1 cellular context compared by ENCODE assay signal in the genomic region with DNA sequence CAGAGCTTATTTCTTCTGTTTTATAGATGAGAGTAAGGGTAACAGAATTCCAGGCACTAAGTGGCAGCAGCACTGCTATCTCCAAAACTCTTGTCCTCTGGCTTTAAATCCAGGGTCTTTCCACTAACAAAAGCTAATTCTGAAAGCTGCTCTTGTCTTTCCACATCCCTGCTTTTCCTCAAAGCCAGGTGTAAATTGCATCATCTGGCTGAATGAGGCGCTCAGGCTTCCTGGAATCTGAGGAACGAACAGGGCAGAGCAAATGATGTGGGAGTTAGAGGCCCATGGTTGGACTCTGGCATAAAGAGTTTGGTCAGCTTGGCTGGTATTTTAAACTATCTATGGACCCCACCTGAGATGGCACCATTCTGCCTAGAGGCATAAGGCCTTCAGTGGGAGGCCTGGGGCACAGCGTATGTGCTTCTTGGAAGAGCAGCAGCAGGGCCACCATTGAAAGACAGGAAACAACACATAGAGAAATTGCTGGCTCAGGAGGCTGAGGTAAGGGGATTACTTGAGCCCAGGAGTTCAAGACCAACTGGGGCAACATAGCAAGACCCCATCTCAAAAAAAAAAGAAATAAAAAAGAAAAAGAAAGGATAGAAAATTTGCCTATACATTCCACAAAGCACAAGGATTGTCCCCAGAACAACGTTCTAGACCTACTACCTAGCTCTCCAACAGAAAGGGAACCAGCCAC.
TF ChIP-seq lines count a peak whose summit lies in the region.

No MANE protein-coding gene starts in this region.

TF ChIP-seq in H1, 55 proteins besides CTCF, POLR2A, EP300 and RAD21:
- peak; percentile 63; the same call in 1 of the 2 replicates for TF ChIP-seq KDM1A (IDR thresholded peaks at IDR 0.05; ENCODE audit: borderline replicate concordance, low read length)
- no peak for TF ChIP-seq KDM4A (IDR thresholded peaks at IDR 0.05; ENCODE audit: low read depth, low read length, severe bottlenecking)
- TF ChIP-seq HDAC2 (IDR thresholded peaks at IDR 0.05; ENCODE audit: borderline replicate concordance in 1 of 2, low read depth in 2 of 2, low read length in 2 of 2), result no peak
- TF ChIP-seq SAP30 (IDR thresholded peaks at IDR 0.05; ENCODE audit: insufficient read depth, insufficient replicate concordance, low read length), result no peak
- no peak for TF ChIP-seq TBP (IDR thresholded peaks at IDR 0.05; ENCODE audit: low read depth, low read length)
- TF ChIP-seq CEBPB (IDR thresholded peaks at IDR 0.05; ENCODE audit: low read depth, low read length), result peak; percentile 83
- TF ChIP-seq JUN (IDR thresholded peaks at IDR 0.05; ENCODE audit: low read depth, low read length), result no peak
